In the genomic region with DNA sequence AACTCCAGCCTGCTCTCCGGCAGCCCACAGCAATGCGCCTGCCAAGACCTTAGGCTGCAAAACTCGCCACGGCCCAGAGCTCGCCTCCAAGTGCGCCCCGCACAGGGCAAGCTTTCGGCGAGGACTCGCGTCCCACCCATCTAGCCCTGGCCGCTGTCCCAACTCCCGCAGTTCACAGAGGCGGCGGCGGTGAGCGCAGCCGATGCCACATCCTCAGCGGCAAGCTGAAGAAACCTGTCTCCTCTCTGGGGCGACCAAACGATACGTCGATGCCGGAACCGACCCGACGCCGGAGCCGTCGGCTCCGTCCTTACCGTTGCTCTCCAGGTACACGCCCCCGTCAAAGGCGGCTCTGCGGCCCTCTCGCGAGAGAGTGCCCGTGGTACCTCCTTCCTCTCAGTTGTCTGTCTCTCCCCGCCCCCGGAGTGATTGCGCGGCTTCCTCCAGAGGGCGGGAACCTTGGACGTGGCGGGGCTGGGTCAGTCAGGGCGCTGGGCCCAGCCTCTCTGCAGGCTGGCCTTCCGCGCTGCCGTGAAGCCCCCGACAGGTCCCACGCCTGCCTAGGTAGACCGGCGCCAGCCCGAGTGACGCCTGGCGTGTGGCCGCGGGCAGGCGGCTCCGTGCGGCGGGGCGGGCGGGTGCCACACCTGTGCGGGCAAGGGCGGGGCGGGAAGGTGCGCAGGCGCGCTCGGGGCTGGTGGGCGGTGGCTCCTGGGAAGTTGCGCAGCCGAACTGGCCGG, we compare ENCODE assay signal across 8 cellular contexts. TPM values are rescaled to one million over a fixed set of nuclear protein-coding genes. Genes with fewer than 3 reads are reported as not detected.
A peak's percentile ranks its signal among the peaks of the same experiment; 100 is the strongest.
DNase-seq lines count a peak whose midpoint lies in the region; ATAC-seq, FAIRE-seq and TF ChIP-seq lines count a peak whose summit lies in the region.

No MANE protein-coding gene starts in this region.

- H3K27me3 ChIP-seq in CD4-positive, alpha-beta T cell (ENCODE audit: control insufficient read depth, insufficient read depth, low read length), result no peaks in the 10 kb centered on the region
- H3K27me3 ChIP-seq in HepG2 (ENCODE audit: control insufficient read depth in 1 of 2, insufficient read depth in 2 of 2, low read length in 2 of 2), result no peaks in the 10 kb centered on the region; a peak in 1 of 5 replicates

- FAIRE-seq in HepG2 (lab: Jason Lieb, UNC), result no peak

- in situ Hi-C loops in HepG2 (cut with HindIII; ENCODE audit: extremely low pct_ligation_motif_present, low pct_unique_long_range_greater_than_20kb), result no loop called here

- peak; percentile 86 to 92 for TF ChIP-seq POLR2A in HepG2 (IDR thresholded peaks at IDR 0.05; ENCODE audit: insufficient read depth in 1 of 2, low read depth in 2 of 2, low read length in 2 of 2)

- 0 out of 2 replicates have a peak, but pooled peaks have one; percentile 3 for TF ChIP-seq RAD21 in HepG2 (CRISPR knock-in tag; IDR thresholded peaks at IDR 0.05)

- peaks cover 80% of the 10 kb centered on the region for H3K4me1 Mint-ChIP-seq in CD4-positive, alpha-beta T cell (ENCODE audit: low read depth)

- POLR2A ChIA-PET in CD4-positive, alpha-beta T cell (lab: Charles Lee), result interaction anchor here (0.5 to 3.0 kb wide), 29 partner anchors 14 to 697 kb away, joined by 3 to 67 read pairs (median 4); a partner anchor contains a TSS
- POLR2A ChIA-PET in HepG2 (lab: Yijun Ruan, JAX), result interaction anchor here (0.6 to 1.3 kb wide), 3 partner anchors 21 to 411 kb away, joined by 3 to 5 read pairs (median 4); no protein-coding TSS in a partner anchor

- peak overlapping the region; percentile 84 for H3K9ac ChIP-seq in HepG2 (ENCODE audit: insufficient read depth, low read depth, low read length)

- H3K4me3 Mint-ChIP-seq in CD4-positive, alpha-beta T cell, result peak overlapping the region; percentile 96

- intact Hi-C loops in CD4-positive, alpha-beta T cell (cut with DNase I, micrococcal nuclease), result loop anchor here (2.0 to 10.0 kb wide), 10 partner anchors 36 to 1074 kb away; a partner anchor contains a TSS
- intact Hi-C loops in HepG2 (cut with micrococcal nuclease; ENCODE audit: unreplicated experiment), result loop anchor here (1.0 to 5.0 kb wide), 2 partner anchors 37 to 151 kb away; a partner anchor contains a TSS

- peak; percentile 85 for ATAC-seq in CD4-positive, alpha-beta T cell (ENCODE audit: poor library complexity)
- ATAC-seq in GM19397 (IDR thresholded peaks at IDR 0.05; ENCODE audit: unreplicated experiment) (peak; percentile 87), HG03565 (IDR thresholded peaks at IDR 0.05; ENCODE audit: unreplicated experiment) (peak; percentile 83), HepG2 (peak; percentile 92)

- peak overlapping the region; percentile 94 for H3K4me2 ChIP-seq in HepG2 (ENCODE audit: low read depth, low read length)

- CTCF ChIA-PET in CD4-positive, alpha-beta T cell (lab: Charles Lee), result interaction anchor here (0.7 to 2.0 kb wide), 10 partner anchors 15 to 920 kb away, joined by 3 to 5 read pairs (median 3); a partner anchor contains a TSS
- CTCF ChIA-PET in HepG2 (lab: Yijun Ruan, JAX; ENCODE audit: low intra/inter-chr PET ratio, low total read pairs), result interaction anchor here (0.7 kb wide), 1 partner anchor 57 kb away, joined by 3 read pairs; no protein-coding TSS in a partner anchor

- peak overlapping the region; percentile 68 to 95 (median 93) for H3K4me3 ChIP-seq in HepG2 (replicated peaks in 1 of 3; ENCODE audit: insufficient read depth in 1 of 3, low read depth in 2 of 3, low read length in 3 of 3)

- peaks cover 57% of the 10 kb centered on the region for H3K79me2 ChIP-seq in HepG2 (ENCODE audit: insufficient read depth, low read length)

- peaks cover 30% of the 10 kb centered on the region for H3K36me3 Mint-ChIP-seq in CD4-positive, alpha-beta T cell (ENCODE audit: low read depth)

- 0% methylated on average over 3 of the region's 76 CpGs for WGBS in HepG2 (ENCODE audit: low lambda C conversion rate)

- H3K27me3 Mint-ChIP-seq in CD4-positive, alpha-beta T cell, result no peaks in the 10 kb centered on the region

- no peaks in the 10 kb centered on the region for H3K36me3 ChIP-seq in HepG2 (replicated peaks in 1 of 2; ENCODE audit: control insufficient read depth in 1 of 2, insufficient read depth in 2 of 2, low read length in 2 of 2)

- H3K4me1 ChIP-seq in HepG2 (ENCODE audit: insufficient read depth, low read length), result peaks cover 58% of the 10 kb centered on the region

- DNase-seq in CD4-positive, alpha-beta T cell, result peak; percentile 93 to 97 (median 94)
- peak; percentile 96 for DNase-seq in NCI-H748 (lab: John Stamatoyannopoulos, UW; ENCODE audit: unreplicated experiment)
- peak; percentile 95 for DNase-seq in activated CD4-positive, alpha-beta T cell treated with anti-CD3 and anti-CD28 coated beads, Interleukin-2, amount 50 U/mL, for 4 hours
- peak; percentile 98 for DNase-seq in dermis blood vessel endothelial cell
- DNase-seq in HepG2 (ENCODE audit: low spot score), result peak; percentile 94
- peak; percentile 91 to 96 for DNase-seq in stimulated activated CD4-positive, alpha-beta T cell treated with anti-CD3 and anti-CD28 coated beads, Interleukin-2, amount 100 ng/mL, for 48 hours

- no TSS peak for BruUV-seq in HepG2 (replicated peaks; lab: Mats Ljungman, UMichigan)

- peaks cover 7% of the 10 kb centered on the region for H4K20me1 ChIP-seq in HepG2 (ENCODE audit: insufficient read depth, low read length)

- peak overlapping the region; percentile 99 for H3K27ac Mint-ChIP-seq in CD4-positive, alpha-beta T cell

- peak overlapping the region; percentile 48 for H2AFZ ChIP-seq in HepG2 (ENCODE audit: low read length)

- no peak for TF ChIP-seq EP300 in HepG2 (IDR thresholded peaks at IDR 0.05; ENCODE audit: low read depth in 2 of 2, low read length in 2 of 2)
- TF ChIP-seq EP300 in HepG2 (CRISPR knock-in tag; IDR thresholded peaks at IDR 0.05; ENCODE audit: borderline replicate concordance), result no peak

- peak overlapping the region; percentile 93 for H3K27ac ChIP-seq in CD4-positive, alpha-beta T cell (ENCODE audit: low read depth, low read length)
- peak overlapping the region; percentile 97 for H3K27ac ChIP-seq in HepG2 (ENCODE audit: extremely low read length, insufficient read depth, low read length)

- H3K9me3 Mint-ChIP-seq in CD4-positive, alpha-beta T cell, result no peaks in the 10 kb centered on the region

- H3K9me3 ChIP-seq in CD4-positive, alpha-beta T cell (ENCODE audit: control insufficient read depth, low read length), result no peaks in the 10 kb centered on the region
- H3K9me3 ChIP-seq in HepG2 (ENCODE audit: low read length), result no peaks in the 10 kb centered on the region

- TF ChIP-seq CTCF in CD4-positive, alpha-beta T cell (IDR thresholded peaks at IDR 0.05), result peak; percentile 4
- peak; percentile 58; the same call in 1 of the 2 replicates for TF ChIP-seq CTCF in HepG2 (CRISPR knock-in tag; IDR thresholded peaks at IDR 0.05)

TF ChIP-seq in HepG2, 621 proteins besides CTCF, POLR2A, EP300 and RAD21 (continues in another document):
- peak; percentile 98 for TF ChIP-seq ZNF709 (CRISPR knock-in tag; IDR thresholded peaks at IDR 0.05)
- no peak for TF ChIP-seq NFE2L1 (CRISPR knock-in tag; IDR thresholded peaks at IDR 0.05; ENCODE audit: borderline replicate concordance)
- no peak for TF ChIP-seq BHLHE40 (IDR thresholded peaks at IDR 0.05; ENCODE audit: low read length)
- no peak for TF ChIP-seq PAWR (CRISPR knock-in tag; IDR thresholded peaks at IDR 0.05; ENCODE audit: borderline replicate concordance)
- no peak for TF ChIP-seq CBX2 (IDR thresholded peaks at IDR 0.05; ENCODE audit: low read depth, low read length)
- no peak for TF ChIP-seq CBX2 (CRISPR knock-in tag; IDR thresholded peaks at IDR 0.05; ENCODE audit: low read depth)
- TF ChIP-seq NCOA1 (CRISPR knock-in tag; IDR thresholded peaks at IDR 0.05), result no peak
- no peak for TF ChIP-seq ZNF20 (CRISPR knock-in tag; IDR thresholded peaks at IDR 0.05)
- TF ChIP-seq, protein P1, sequence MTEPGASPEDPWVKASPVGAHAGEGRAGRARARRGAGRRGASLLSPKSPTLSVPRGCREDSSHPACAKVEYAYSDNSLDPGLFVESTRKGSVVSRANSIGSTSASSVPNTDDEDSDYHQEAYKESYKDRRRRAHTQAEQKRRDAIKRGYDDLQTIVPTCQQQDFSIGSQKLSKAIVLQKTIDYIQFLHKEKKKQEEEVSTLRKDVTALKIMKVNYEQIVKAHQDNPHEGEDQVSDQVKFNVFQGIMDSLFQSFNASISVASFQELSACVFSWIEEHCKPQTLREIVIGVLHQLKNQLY (CRISPR knock-in tag; IDR thresholded peaks at IDR 0.05), result 0 out of 2 replicates have a peak, but pooled peaks have one; percentile 10
- TF ChIP-seq ZNF792 (CRISPR knock-in tag; IDR thresholded peaks at IDR 0.05), result peak; percentile 25
- TF ChIP-seq ZNF569 (CRISPR knock-in tag; IDR thresholded peaks at IDR 0.05; ENCODE audit: borderline replicate concordance), result no peak
- TF ChIP-seq SALL1 (CRISPR knock-in tag; IDR thresholded peaks at IDR 0.05), result peak; percentile 64
- peak; percentile 26; the same call in 1 of the 2 replicates for TF ChIP-seq GATAD2A (CRISPR knock-in tag; IDR thresholded peaks at IDR 0.05)

RNA-seq across cellular contexts. Expression of a gene that starts 0.4 kb away (rescaled TPM):
- total RNA-seq in CD4-positive, alpha-beta T cell, result 10 to 100 TPM; 23.3 to 23.6 TPM
- 19.3 and 27.1 TPM in 2 replicates for total RNA-seq in dermis blood vessel endothelial cell
- total RNA-seq in HepG2 (2016; rRNA removed; fragmentation: Illumina TruSeq; extraction: Trizol), result 8.1 and 8.6 TPM in 2 replicates
- total RNA-seq in HepG2 (2016; cell fraction: cytosol; rRNA removed; fragmentation: Illumina TruSeq; extraction: Trizol; ENCODE audit: low read depth), result 1.9 TPM in 2 replicates
- total RNA-seq in HepG2 (2016; cell fraction: insoluble cytoplasmic fraction; rRNA removed; fragmentation: Illumina TruSeq; extraction: Trizol), result 7.8 and 10.1 TPM in 2 replicates
- total RNA-seq in HepG2 (2016; cell fraction: membrane; rRNA removed; fragmentation: Illumina TruSeq; extraction: Trizol), result 6.8 and 7.0 TPM in 2 replicates
- total RNA-seq in HepG2 (2016; cell fraction: nucleus; rRNA removed; fragmentation: Illumina TruSeq; extraction: Trizol), result 5.2 and 6.3 TPM in 2 replicates
- 6.3 and 7.6 TPM in 2 replicates for polyA plus RNA-seq in HepG2 (2011; rRNA removed)
- 4.8 and 5.2 TPM in 2 replicates for polyA plus RNA-seq in HepG2 (2011; cell fraction: cytosol; rRNA removed)
- 4.7 and 4.9 TPM in 2 replicates for polyA plus RNA-seq in HepG2 (2011; cell fraction: nucleus; rRNA removed)
- 5.0 and 6.3 TPM in 2 replicates for polyA plus RNA-seq in HepG2 (2012)
- 0.71 and 0.95 TPM in 2 replicates for polyA plus RNA-seq in HepG2 (2016; cell fraction: cytosol; fragmentation: Illumina TruSeq; extraction: Trizol; ENCODE audit: low read depth)
- polyA plus RNA-seq in HepG2 (2016; cell fraction: insoluble cytoplasmic fraction; fragmentation: Illumina TruSeq; extraction: Trizol; ENCODE audit: low read depth), result 7.8 and 8.4 TPM in 2 replicates
- polyA plus RNA-seq in HepG2 (2016; cell fraction: membrane; fragmentation: Illumina TruSeq; extraction: Trizol; ENCODE audit: low read depth), result 3.5 and 3.7 TPM in 2 replicates
- 6.9 and 7.7 TPM in 2 replicates for polyA plus RNA-seq in HepG2 (2016; cell fraction: nucleus; fragmentation: Illumina TruSeq; extraction: Trizol; ENCODE audit: insufficient read depth, low read depth)
- 4.0 and 13.6 TPM in 2 replicates for polyA minus RNA-seq in HepG2 (2011; rRNA and poly(A)+ RNA removed; ENCODE audit: low replicate concordance)
- polyA minus RNA-seq in HepG2 (2011; cell fraction: cytosol; rRNA and poly(A)+ RNA removed), result 9.8 TPM in 2 replicates
- polyA minus RNA-seq in HepG2 (2011; cell fraction: nucleus; rRNA and poly(A)+ RNA removed), result 9.0 and 9.3 TPM in 2 replicates

Comparison
In these comparisons a context has a peak if more than half of its experiments do, and no peak if none do; other contexts are left out.
1. Peak in every context shown above with its lines: DNase-seq, ATAC-seq, H3K4me3 ChIP-seq and H3K27ac ChIP-seq.